Comparison of ENCODE assay signal across 25 cellular contexts in genomic region chr5:140196406-140196805, GRCh38.
"Had no signal": no experiment of that assay in that cellular context is flagged by ENCODE, and none has a peak within 500 bp of the region (broad histone marks: within the 10 kb centered on the region; RNA-seq: fewer than 3 reads in every experiment).

No MANE protein-coding gene starts in this region.

- ATAC-seq: activated CD8-positive, alpha-beta T cell treated with anti-CD3 and anti-CD28 coated beads for 36 hours; activated T-helper 17 cell treated with anti-CD3 and anti-CD28 coated beads, Interleukin-2, amount 50 U/mL, for 72 hours; heart left ventricle; lower lobe of right lung; T-cell; upper lobe of right lung had no signal

- H3K27me3 Mint-ChIP-seq: activated CD4-positive, alpha-beta T cell treated with anti-CD3 and anti-CD28 coated beads, Interleukin-2, amount 10 ng/mL, durations not matched to agents 7 days and 5 days; activated CD8-positive, alpha-beta T cell treated with anti-CD3 and anti-CD28 coated beads for 36 hours; activated naive CD8-positive, alpha-beta T cell treated with anti-CD3 and anti-CD28 coated beads, Interleukin-2, amount 10 ng/mL, durations not matched to agents 7 days and 5 days; activated T-cell treated with anti-CD3 and anti-CD28 coated beads, Interleukin-2, amount 50 U/mL, for 24 hours; activated T-helper 17 cell treated with anti-CD3 and anti-CD28 coated beads, Interleukin-2, amount 50 U/mL, for 72 hours; progenitor cell of endocrine pancreas; T-cell had no signal

- H3K27ac ChIP-seq: heart left ventricle, lower lobe of right lung, upper lobe of right lung, WERI-Rb-1 had no signal

- H3K27ac Mint-ChIP-seq: activated CD4-positive, alpha-beta T cell treated with anti-CD3 and anti-CD28 coated beads, Interleukin-2, amount 10 ng/mL, durations not matched to agents 7 days and 5 days; activated CD8-positive, alpha-beta T cell treated with anti-CD3 and anti-CD28 coated beads for 36 hours; activated naive CD8-positive, alpha-beta T cell treated with anti-CD3 and anti-CD28 coated beads, Interleukin-2, amount 10 ng/mL, durations not matched to agents 7 days and 5 days; activated T-cell treated with anti-CD3 and anti-CD28 coated beads, Interleukin-2, amount 50 U/mL, for 24 hours; activated T-helper 17 cell treated with anti-CD3 and anti-CD28 coated beads, Interleukin-2, amount 50 U/mL, for 72 hours; naive B cell; progenitor cell of endocrine pancreas; T-cell; T-helper 2 cell treated with Interferon-gamma antibody and Interleukin-4, amounts not matched to agents 5 μg/mL and 100 μg/mL, for 36 hours had no signal

- H3K36me3 Mint-ChIP-seq: activated naive CD8-positive, alpha-beta T cell treated with anti-CD3 and anti-CD28 coated beads, Interleukin-2, amount 10 ng/mL, durations not matched to agents 7 days and 5 days had no signal

- H3K4me3 Mint-ChIP-seq: activated CD4-positive, alpha-beta T cell treated with anti-CD3 and anti-CD28 coated beads, Interleukin-2, amount 10 ng/mL, durations not matched to agents 7 days and 5 days; activated CD8-positive, alpha-beta T cell treated with anti-CD3 and anti-CD28 coated beads for 36 hours; activated naive CD8-positive, alpha-beta T cell treated with anti-CD3 and anti-CD28 coated beads, Interleukin-2, amount 10 ng/mL, durations not matched to agents 7 days and 5 days; activated T-cell treated with anti-CD3 and anti-CD28 coated beads, Interleukin-2, amount 50 U/mL, for 24 hours; activated T-helper 17 cell treated with anti-CD3 and anti-CD28 coated beads, Interleukin-2, amount 50 U/mL, for 72 hours; naive B cell; neural crest cell; T-cell; T-helper 2 cell treated with Interferon-gamma antibody and Interleukin-4, amounts not matched to agents 5 μg/mL and 100 μg/mL, for 36 hours had no signal

- H3K36me3 ChIP-seq: WERI-Rb-1 had no signal

- H3K9me3 ChIP-seq: heart left ventricle, lower lobe of right lung, spleen, upper lobe of right lung had no signal

- H3K4me1 Mint-ChIP-seq: activated CD4-positive, alpha-beta T cell treated with anti-CD3 and anti-CD28 coated beads, Interleukin-2, amount 10 ng/mL, durations not matched to agents 7 days and 5 days; activated T-helper 17 cell treated with anti-CD3 and anti-CD28 coated beads, Interleukin-2, amount 50 U/mL, for 72 hours; naive B cell; T-cell had no signal

- H3K4me3 ChIP-seq: heart left ventricle, lower lobe of right lung, spleen, upper lobe of right lung had no signal

- DNase-seq: activated CD4-positive, alpha-beta T cell treated with anti-CD3 and anti-CD28 coated beads, Interleukin-2, amount 10 ng/mL, durations not matched to agents 7 days and 5 days; activated CD4-positive, CD25-positive, alpha-beta regulatory T cell treated with anti-CD3 and anti-CD28 coated beads, Interleukin-2, amount 50 U/mL, for 72 hours; activated CD8-positive, alpha-beta T cell treated with anti-CD3 and anti-CD28 coated beads for 36 hours; activated naive CD4-positive, alpha-beta T cell; activated naive CD8-positive, alpha-beta T cell treated with anti-CD3 and anti-CD28 coated beads, Interleukin-2, amount 10 ng/mL, durations not matched to agents 7 days and 5 days; activated T-cell treated with anti-CD3 and anti-CD28 coated beads, Interleukin-2, amount 50 U/mL, for 24 hours; caudate nucleus; effector CD8-positive, alpha-beta T cell; heart left ventricle; islet precursor cell; left colon; lower lobe of right lung; mesendoderm; naive B cell; retina; spleen; stimulated activated CD4-positive, alpha-beta T cell treated with anti-CD3 and anti-CD28 coated beads, Interleukin-4, amount 100 ng/mL, for 24 hours; stimulated activated naive CD4-positive, alpha-beta T cell treated with Interleukin-2 at 50 U/mL for 16 hours; T-cell; upper lobe of right lung; WERI-Rb-1 had no signal

- H3K27me3 ChIP-seq: heart left ventricle, spleen, upper lobe of right lung had no signal

- H3K4me1 ChIP-seq: upper lobe of right lung had no signal

- H3K9me3 Mint-ChIP-seq: activated CD4-positive, alpha-beta T cell treated with anti-CD3 and anti-CD28 coated beads, Interleukin-2, amount 10 ng/mL, durations not matched to agents 7 days and 5 days; activated CD8-positive, alpha-beta T cell treated with anti-CD3 and anti-CD28 coated beads for 36 hours; activated naive CD8-positive, alpha-beta T cell treated with anti-CD3 and anti-CD28 coated beads, Interleukin-2, amount 10 ng/mL, durations not matched to agents 7 days and 5 days; activated T-cell treated with anti-CD3 and anti-CD28 coated beads, Interleukin-2, amount 50 U/mL, for 24 hours; activated T-helper 17 cell treated with anti-CD3 and anti-CD28 coated beads, Interleukin-2, amount 50 U/mL, for 72 hours; neural crest cell; T-cell; T-helper 2 cell treated with Interferon-gamma antibody and Interleukin-4, amounts not matched to agents 5 μg/mL and 100 μg/mL, for 36 hours had no signal
